1 cellular context compared by ENCODE assay signal in the genomic region with DNA sequence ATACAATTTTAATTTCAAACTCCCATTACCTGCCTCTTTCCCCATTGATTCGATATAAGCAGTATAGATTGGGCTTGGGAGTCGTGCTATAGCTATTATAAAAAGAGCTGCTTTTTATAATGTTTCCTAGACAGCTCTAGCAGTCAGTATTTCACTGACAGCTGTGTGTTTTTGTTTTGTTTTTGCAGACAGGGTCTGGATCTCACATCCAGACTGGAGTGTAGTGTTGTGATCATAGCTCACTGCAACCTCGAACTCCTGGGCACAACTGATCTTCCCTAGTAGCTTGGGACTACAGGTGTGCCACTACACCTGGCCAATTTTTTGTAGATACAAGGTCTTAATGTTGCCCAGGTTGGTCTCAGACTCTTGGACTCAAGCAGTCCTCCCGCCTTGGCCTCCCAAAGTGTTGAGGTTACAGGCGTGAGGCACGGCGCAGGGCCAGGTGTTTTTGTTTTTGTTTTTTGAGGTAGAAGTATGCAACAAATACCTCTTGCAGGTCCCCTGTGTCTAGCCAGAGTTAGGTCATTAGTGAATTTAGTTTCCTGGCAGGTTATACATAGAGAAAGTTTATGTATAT.
TF ChIP-seq lines count a peak whose summit lies in the region.

No MANE protein-coding gene starts in this region.

TF ChIP-seq in IMR-90, 13 proteins besides CTCF, POLR2A, EP300 and RAD21 (continued from another document):
- TF ChIP-seq, protein P1, sequence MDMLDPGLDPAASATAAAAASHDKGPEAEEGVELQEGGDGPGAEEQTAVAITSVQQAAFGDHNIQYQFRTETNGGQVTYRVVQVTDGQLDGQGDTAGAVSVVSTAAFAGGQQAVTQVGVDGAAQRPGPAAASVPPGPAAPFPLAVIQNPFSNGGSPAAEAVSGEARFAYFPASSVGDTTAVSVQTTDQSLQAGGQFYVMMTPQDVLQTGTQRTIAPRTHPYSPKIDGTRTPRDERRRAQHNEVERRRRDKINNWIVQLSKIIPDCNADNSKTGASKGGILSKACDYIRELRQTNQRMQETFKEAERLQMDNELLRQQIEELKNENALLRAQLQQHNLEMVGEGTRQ (IDR thresholded peaks at IDR 0.05; ENCODE audit: low read depth, low read length): no peak
- TF ChIP-seq RCOR1 (IDR thresholded peaks at IDR 0.05; ENCODE audit: insufficient replicate concordance, low read length) (no peak), SMC3 (IDR thresholded peaks at IDR 0.05; ENCODE audit: low read depth, low read length) (no peak), CEBPB (IDR thresholded peaks at IDR 0.05; ENCODE audit: low read depth, low read length) (no peak), MAFK (IDR thresholded peaks at IDR 0.05; ENCODE audit: low read depth, low read length) (no peak), MAZ (IDR thresholded peaks at IDR 0.05; ENCODE audit: borderline replicate concordance, low read depth, low read length) (no peak)
